1 cellular context compared by ENCODE assay signal in genomic region chr10:7027237-7027912, GRCh38.
TF ChIP-seq lines count a peak whose summit lies in the region.

No MANE protein-coding gene starts in this region.

TF ChIP-seq in K562, 482 proteins besides CTCF, POLR2A, EP300 and RAD21 (continued from another document):
- 0 out of 2 replicates have a peak, but pooled peaks have one; percentile 32 for TF ChIP-seq BRD4 (IDR thresholded peaks at IDR 0.05)
- TF ChIP-seq SOX6 (IDR thresholded peaks at IDR 0.05), result no peak
- TF ChIP-seq MEIS2 (IDR thresholded peaks at IDR 0.05; ENCODE audit: partially characterized antibody), result peak; percentile 27
- TF ChIP-seq CREM (IDR thresholded peaks at IDR 0.05; ENCODE audit: low read depth), result peak; percentile 58; the same call in 1 of the 2 replicates
- peak; percentile 15; the same call in 1 of the 2 replicates for TF ChIP-seq ATF4 (CRISPR knock-in tag; IDR thresholded peaks at IDR 0.05)
- TF ChIP-seq VEZF1 (CRISPR knock-in tag; IDR thresholded peaks at IDR 0.05), result peak; percentile 11; the same call in 1 of the 2 replicates
- TF ChIP-seq, protein P1, sequence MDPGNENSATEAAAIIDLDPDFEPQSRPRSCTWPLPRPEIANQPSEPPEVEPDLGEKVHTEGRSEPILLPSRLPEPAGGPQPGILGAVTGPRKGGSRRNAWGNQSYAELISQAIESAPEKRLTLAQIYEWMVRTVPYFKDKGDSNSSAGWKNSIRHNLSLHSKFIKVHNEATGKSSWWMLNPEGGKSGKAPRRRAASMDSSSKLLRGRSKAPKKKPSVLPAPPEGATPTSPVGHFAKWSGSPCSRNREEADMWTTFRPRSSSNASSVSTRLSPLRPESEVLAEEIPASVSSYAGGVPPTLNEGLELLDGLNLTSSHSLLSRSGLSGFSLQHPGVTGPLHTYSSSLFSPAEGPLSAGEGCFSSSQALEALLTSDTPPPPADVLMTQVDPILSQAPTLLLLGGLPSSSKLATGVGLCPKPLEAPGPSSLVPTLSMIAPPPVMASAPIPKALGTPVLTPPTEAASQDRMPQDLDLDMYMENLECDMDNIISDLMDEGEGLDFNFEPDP (CRISPR knock-in tag; IDR thresholded peaks at IDR 0.05), result no peak
- 0 out of 2 replicates have a peak, but pooled peaks have one; percentile 23 for TF ChIP-seq ZFX (CRISPR knock-in tag; IDR thresholded peaks at IDR 0.05)
- TF ChIP-seq SMARCC2 (IDR thresholded peaks at IDR 0.05; ENCODE audit: low read depth), result no peak
- TF ChIP-seq ZNF766 (CRISPR knock-in tag; conservative IDR thresholded peaks at IDR 0.05), result peak; percentile 72
- TF ChIP-seq, protein P2, sequence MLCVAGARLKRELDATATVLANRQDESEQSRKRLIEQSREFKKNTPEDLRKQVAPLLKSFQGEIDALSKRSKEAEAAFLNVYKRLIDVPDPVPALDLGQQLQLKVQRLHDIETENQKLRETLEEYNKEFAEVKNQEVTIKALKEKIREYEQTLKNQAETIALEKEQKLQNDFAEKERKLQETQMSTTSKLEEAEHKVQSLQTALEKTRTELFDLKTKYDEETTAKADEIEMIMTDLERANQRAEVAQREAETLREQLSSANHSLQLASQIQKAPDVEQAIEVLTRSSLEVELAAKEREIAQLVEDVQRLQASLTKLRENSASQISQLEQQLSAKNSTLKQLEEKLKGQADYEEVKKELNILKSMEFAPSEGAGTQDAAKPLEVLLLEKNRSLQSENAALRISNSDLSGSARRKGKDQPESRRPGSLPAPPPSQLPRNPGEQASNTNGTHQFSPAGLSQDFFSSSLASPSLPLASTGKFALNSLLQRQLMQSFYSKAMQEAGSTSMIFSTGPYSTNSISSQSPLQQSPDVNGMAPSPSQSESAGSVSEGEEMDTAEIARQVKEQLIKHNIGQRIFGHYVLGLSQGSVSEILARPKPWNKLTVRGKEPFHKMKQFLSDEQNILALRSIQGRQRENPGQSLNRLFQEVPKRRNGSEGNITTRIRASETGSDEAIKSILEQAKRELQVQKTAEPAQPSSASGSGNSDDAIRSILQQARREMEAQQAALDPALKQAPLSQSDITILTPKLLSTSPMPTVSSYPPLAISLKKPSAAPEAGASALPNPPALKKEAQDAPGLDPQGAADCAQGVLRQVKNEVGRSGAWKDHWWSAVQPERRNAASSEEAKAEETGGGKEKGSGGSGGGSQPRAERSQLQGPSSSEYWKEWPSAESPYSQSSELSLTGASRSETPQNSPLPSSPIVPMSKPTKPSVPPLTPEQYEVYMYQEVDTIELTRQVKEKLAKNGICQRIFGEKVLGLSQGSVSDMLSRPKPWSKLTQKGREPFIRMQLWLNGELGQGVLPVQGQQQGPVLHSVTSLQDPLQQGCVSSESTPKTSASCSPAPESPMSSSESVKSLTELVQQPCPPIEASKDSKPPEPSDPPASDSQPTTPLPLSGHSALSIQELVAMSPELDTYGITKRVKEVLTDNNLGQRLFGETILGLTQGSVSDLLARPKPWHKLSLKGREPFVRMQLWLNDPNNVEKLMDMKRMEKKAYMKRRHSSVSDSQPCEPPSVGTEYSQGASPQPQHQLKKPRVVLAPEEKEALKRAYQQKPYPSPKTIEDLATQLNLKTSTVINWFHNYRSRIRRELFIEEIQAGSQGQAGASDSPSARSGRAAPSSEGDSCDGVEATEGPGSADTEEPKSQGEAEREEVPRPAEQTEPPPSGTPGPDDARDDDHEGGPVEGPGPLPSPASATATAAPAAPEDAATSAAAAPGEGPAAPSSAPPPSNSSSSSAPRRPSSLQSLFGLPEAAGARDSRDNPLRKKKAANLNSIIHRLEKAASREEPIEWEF (CRISPR knock-in tag; IDR thresholded peaks at IDR 0.05), result no peak
